In genomic region chr7:113929389-113929788, GRCh38 we compare ENCODE assay signal across 7 cellular contexts. TPM values are rescaled to one million over a fixed set of nuclear protein-coding genes. Genes with fewer than 3 reads are reported as not detected.
"Had no signal": no experiment of that assay in that cellular context is flagged by ENCODE, and none has a peak within 500 bp of the region (broad histone marks: within the 10 kb centered on the region; RNA-seq: fewer than 3 reads in every experiment).

No MANE protein-coding gene starts in this region.

RNA-seq across cellular contexts. Expression of gene PPP1R3A, which starts 10.6 kb away (rescaled TPM):
- total RNA-seq: GM23248, H1, H4, H7, H9, HFFc6 had no signal
- polyA plus RNA-seq: GM23248, GM23338, H1 had no signal
